ENCODE assay signal across 1 cellular context in the genomic region with DNA sequence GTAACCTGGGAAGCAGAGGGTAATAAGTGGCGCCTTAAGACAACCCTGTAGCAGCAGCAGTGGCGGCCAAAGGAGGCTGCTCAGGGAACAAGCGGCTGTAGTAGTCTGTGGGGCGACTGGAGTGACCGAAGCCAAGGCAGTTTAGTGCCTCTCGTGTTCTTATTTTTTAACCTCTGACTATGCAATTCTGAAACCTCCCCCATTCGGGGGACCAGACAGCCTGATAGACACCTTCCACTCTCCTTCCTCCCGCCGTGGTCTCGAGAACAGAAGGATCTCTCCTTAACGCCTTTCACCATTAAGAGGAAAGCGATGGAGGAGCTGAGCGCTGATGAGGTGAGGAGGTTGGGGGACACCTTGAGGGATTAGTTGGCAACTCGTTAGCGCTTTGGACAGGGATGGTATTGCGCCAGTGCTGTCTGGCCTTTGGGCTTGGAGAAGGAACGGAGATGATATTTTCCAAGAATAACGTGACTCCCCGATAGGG.
TF ChIP-seq lines count a peak whose summit lies in the region.

No MANE protein-coding gene starts in this region.

TF ChIP-seq in K562, 482 proteins besides CTCF, POLR2A, EP300 and RAD21 (continued from another document and continues in another):
- peak; percentile 81 for TF ChIP-seq CEBPB (tag; IDR thresholded peaks at IDR 0.05)
- TF ChIP-seq NFATC3 (IDR thresholded peaks at IDR 0.05): no peak
- TF ChIP-seq ZC3H4 (CRISPR knock-in tag; IDR thresholded peaks at IDR 0.05; ENCODE audit: borderline replicate concordance): peak; percentile 3; the same call in 1 of the 2 replicates
- TF ChIP-seq, protein P1, sequence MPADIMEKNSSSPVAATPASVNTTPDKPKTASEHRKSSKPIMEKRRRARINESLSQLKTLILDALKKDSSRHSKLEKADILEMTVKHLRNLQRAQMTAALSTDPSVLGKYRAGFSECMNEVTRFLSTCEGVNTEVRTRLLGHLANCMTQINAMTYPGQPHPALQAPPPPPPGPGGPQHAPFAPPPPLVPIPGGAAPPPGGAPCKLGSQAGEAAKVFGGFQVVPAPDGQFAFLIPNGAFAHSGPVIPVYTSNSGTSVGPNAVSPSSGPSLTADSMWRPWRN (IDR thresholded peaks at IDR 0.05; ENCODE audit: low read depth): no peak
- TF ChIP-seq CSDE1 (IDR thresholded peaks at IDR 0.05): no peak
- no peak for TF ChIP-seq CHD4 (IDR thresholded peaks at IDR 0.05; ENCODE audit: insufficient read depth, insufficient replicate concordance, low read depth, low read length, poor library complexity, severe bottlenecking)
- no peak for TF ChIP-seq MTA3 (IDR thresholded peaks at IDR 0.05; ENCODE audit: borderline replicate concordance)
- TF ChIP-seq NRF1 (conservative IDR thresholded peaks at IDR 0.05 in 1 of 2, IDR thresholded peaks at IDR 0.05 in 1 of 2): no peak
- TF ChIP-seq CREB3 (tag; conservative IDR thresholded peaks at IDR 0.05; ENCODE audit: low read depth): no peak
- TF ChIP-seq MEF2A (IDR thresholded peaks at IDR 0.05; ENCODE audit: control insufficient read depth, low read depth, low read length): no peak
- TF ChIP-seq ZBTB43 (CRISPR knock-in tag; IDR thresholded peaks at IDR 0.05): 0 out of 2 replicates have a peak, but pooled peaks have one; percentile 61
- TF ChIP-seq MAX (CRISPR knock-in tag; IDR thresholded peaks at IDR 0.05): peak; percentile 62; the same call in 1 of the 2 replicates
- TF ChIP-seq ZNF239 (CRISPR knock-in tag; IDR thresholded peaks at IDR 0.05): no peak
- no peak for TF ChIP-seq SETDB1 (IDR thresholded peaks at IDR 0.05; ENCODE audit: low read length)
- no peak for TF ChIP-seq DIDO1 (tag; IDR thresholded peaks at IDR 0.05; ENCODE audit: low read depth)
- TF ChIP-seq TAF9B (IDR thresholded peaks at IDR 0.05; ENCODE audit: partially characterized antibody): no peak
- peak; percentile 19 for TF ChIP-seq SAP30 (IDR thresholded peaks at IDR 0.05; ENCODE audit: borderline replicate concordance, insufficient read depth, low read depth, low read length, poor library complexity, severe bottlenecking)
- no peak for TF ChIP-seq DDX20 (tag; IDR thresholded peaks at IDR 0.05; ENCODE audit: low read depth)
- TF ChIP-seq MAFG (tag; conservative IDR thresholded peaks at IDR 0.05): peak; percentile 32; the same call in 1 of the 2 replicates
- TF ChIP-seq, protein P2, sequence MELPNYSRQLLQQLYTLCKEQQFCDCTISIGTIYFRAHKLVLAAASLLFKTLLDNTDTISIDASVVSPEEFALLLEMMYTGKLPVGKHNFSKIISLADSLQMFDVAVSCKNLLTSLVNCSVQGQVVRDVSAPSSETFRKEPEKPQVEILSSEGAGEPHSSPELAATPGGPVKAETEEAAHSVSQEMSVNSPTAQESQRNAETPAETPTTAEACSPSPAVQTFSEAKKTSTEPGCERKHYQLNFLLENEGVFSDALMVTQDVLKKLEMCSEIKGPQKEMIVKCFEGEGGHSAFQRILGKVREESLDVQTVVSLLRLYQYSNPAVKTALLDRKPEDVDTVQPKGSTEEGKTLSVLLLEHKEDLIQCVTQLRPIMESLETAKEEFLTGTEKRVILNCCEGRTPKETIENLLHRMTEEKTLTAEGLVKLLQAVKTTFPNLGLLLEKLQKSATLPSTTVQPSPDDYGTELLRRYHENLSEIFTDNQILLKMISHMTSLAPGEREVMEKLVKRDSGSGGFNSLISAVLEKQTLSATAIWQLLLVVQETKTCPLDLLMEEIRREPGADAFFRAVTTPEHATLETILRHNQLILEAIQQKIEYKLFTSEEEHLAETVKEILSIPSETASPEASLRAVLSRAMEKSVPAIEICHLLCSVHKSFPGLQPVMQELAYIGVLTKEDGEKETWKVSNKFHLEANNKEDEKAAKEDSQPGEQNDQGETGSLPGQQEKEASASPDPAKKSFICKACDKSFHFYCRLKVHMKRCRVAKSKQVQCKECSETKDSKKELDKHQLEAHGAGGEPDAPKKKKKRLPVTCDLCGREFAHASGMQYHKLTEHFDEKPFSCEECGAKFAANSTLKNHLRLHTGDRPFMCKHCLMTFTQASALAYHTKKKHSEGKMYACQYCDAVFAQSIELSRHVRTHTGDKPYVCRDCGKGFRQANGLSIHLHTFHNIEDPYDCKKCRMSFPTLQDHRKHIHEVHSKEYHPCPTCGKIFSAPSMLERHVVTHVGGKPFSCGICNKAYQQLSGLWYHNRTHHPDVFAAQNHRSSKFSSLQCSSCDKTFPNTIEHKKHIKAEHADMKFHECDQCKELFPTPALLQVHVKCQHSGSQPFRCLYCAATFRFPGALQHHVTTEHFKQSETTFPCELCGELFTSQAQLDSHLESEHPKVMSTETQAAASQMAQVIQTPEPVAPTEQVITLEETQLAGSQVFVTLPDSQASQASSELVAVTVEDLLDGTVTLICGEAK (IDR thresholded peaks at IDR 0.05): no peak
- TF ChIP-seq, protein P2 (CRISPR knock-in tag; IDR thresholded peaks at IDR 0.05): 0 out of 2 replicates have a peak, but pooled peaks have one; percentile 23
- TF ChIP-seq COPS2 (conservative IDR thresholded peaks at IDR 0.05): no peak
- no peak for TF ChIP-seq EHMT2 (IDR thresholded peaks at IDR 0.05)
- TF ChIP-seq POU5F1 (IDR thresholded peaks at IDR 0.05; ENCODE audit: borderline replicate concordance, low read depth, low read length, partially characterized antibody): no peak
- TF ChIP-seq RBM25 (IDR thresholded peaks at IDR 0.05; ENCODE audit: low read depth, low read length, severe bottlenecking): no peak
- TF ChIP-seq, protein P3, sequence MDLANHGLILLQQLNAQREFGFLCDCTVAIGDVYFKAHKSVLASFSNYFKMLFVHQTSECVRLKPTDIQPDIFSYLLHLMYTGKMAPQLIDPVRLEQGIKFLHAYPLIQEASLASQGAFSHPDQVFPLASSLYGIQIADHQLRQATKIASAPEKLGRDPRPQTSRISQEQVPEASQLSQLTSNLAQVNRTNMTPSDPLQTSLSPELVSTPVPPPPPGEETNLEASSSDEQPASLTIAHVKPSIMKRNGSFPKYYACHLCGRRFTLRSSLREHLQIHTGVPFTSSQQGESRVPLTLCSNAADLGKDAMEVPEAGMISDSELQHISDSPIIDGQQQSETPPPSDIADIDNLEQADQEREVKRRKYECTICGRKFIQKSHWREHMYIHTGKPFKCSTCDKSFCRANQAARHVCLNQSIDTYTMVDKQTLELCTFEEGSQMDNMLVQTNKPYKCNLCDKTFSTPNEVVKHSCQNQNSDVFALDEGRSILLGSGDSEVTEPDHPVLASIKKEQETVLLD (IDR thresholded peaks at IDR 0.05): no peak
- no peak for TF ChIP-seq ELF1 (tag; IDR thresholded peaks at IDR 0.05)
- no peak for TF ChIP-seq HMGXB4 (CRISPR knock-in tag; IDR thresholded peaks at IDR 0.05)
- TF ChIP-seq CEBPZ (IDR thresholded peaks at IDR 0.05; ENCODE audit: borderline replicate concordance, low read depth, low read length): no peak
- 0 out of 2 replicates have a peak, but pooled peaks have one; percentile 27 for TF ChIP-seq ZEB2 (IDR thresholded peaks at IDR 0.05)
- no peak for TF ChIP-seq SRSF1 (IDR thresholded peaks at IDR 0.05; ENCODE audit: low read depth, low read length)
- TF ChIP-seq KLF16 (IDR thresholded peaks at IDR 0.05): no peak
- no peak for TF ChIP-seq FOXJ2 (tag; IDR thresholded peaks at IDR 0.05)
- TF ChIP-seq TFAP4 (CRISPR knock-in tag; IDR thresholded peaks at IDR 0.05; ENCODE audit: borderline replicate concordance): no peak
- no peak for TF ChIP-seq PCBP1 (IDR thresholded peaks at IDR 0.05; ENCODE audit: low read depth, low read length, poor library complexity, severe bottlenecking)
- no peak for TF ChIP-seq POLR2H (tag; IDR thresholded peaks at IDR 0.05; ENCODE audit: low read depth)
- TF ChIP-seq ARHGAP35 (IDR thresholded peaks at IDR 0.05; ENCODE audit: partially characterized antibody): no peak
- no peak for TF ChIP-seq PCBP2 (IDR thresholded peaks at IDR 0.05; ENCODE audit: low read depth, low read length, poor library complexity, severe bottlenecking)
- no peak for TF ChIP-seq ZNF764 (CRISPR knock-in tag; IDR thresholded peaks at IDR 0.05; ENCODE audit: low read depth)
- no peak for TF ChIP-seq MCM2 (IDR thresholded peaks at IDR 0.05; ENCODE audit: low read depth)
- no peak for TF ChIP-seq ZNF124 (CRISPR knock-in tag; IDR thresholded peaks at IDR 0.05)
- peak; percentile 42; the same call in 1 of the 2 replicates for TF ChIP-seq ETV5 (CRISPR knock-in tag; IDR thresholded peaks at IDR 0.05; ENCODE audit: low read depth)
- TF ChIP-seq ZNF551 (CRISPR knock-in tag; IDR thresholded peaks at IDR 0.05): no peak
